Comparison of ENCODE assay signal across 29 cellular contexts in the genomic region with DNA sequence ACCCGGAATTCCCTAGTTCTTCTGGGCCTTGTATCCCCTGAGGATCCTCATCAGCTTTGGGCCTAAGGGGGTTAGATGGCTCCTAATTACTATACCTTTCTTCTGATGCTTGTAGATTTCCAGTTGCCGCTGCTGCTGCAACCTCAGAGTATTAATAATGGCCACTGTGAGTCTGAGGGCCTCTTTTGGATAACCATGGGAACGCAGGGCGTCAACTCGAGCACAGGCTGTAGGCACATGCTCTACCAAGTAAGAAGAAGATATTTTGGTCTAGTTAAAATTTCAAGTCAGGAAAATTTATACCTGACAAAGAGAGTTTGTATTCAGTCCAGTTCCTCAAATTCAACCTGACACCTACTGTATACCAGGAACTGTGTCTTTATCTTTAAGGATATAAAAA.
"Had no signal": no experiment of that assay in that cellular context is flagged by ENCODE, and none has a peak within 500 bp of the region (broad histone marks: within the 10 kb centered on the region; RNA-seq: fewer than 3 reads in every experiment).

No MANE protein-coding gene starts in this region.

- ATAC-seq: effector memory CD8-positive, alpha-beta T cell; esophagus mucosa; foreskin keratinocyte; gastrocnemius medialis; gastroesophageal sphincter; heart left ventricle; heart right ventricle had no signal

- FAIRE-seq: colon, endometrium, endothelial cell of umbilical vein, frontal cortex had no signal

- H3K27me3 Mint-ChIP-seq: dendritic cell treated with granulocyte-macrophage colony-stimulating factor and Interleukin-4, amounts not matched to agents 40 ng/mL and 50 ng/mL, for 4 days; effector memory CD8-positive, alpha-beta T cell had no signal

- H3K9me3 ChIP-seq: colonic mucosa, esophagus muscularis mucosa, esophagus squamous epithelium, gastrocnemius medialis, gastroesophageal sphincter, heart left ventricle, heart right ventricle had no signal

- H3K27me3 ChIP-seq: colonic mucosa, dorsolateral prefrontal cortex, esophagus muscularis mucosa, esophagus squamous epithelium, foreskin keratinocyte, gastrocnemius medialis, gastroesophageal sphincter, heart left ventricle, heart right ventricle had no signal

- H3K27ac Mint-ChIP-seq: dendritic cell treated with granulocyte-macrophage colony-stimulating factor and Interleukin-4, amounts not matched to agents 40 ng/mL and 50 ng/mL, for 4 days; effector memory CD8-positive, alpha-beta T cell; endodermal cell had no signal

- H3K9me3 Mint-ChIP-seq: dendritic cell treated with granulocyte-macrophage colony-stimulating factor and Interleukin-4, amounts not matched to agents 40 ng/mL and 50 ng/mL, for 4 days; effector memory CD8-positive, alpha-beta T cell; endodermal cell had no signal

- DNase-seq: colonic mucosa; cortex of kidney; dermis blood vessel endothelial cell; dorsolateral prefrontal cortex; effector CD4-positive, alpha-beta T cell; effector CD8-positive, alpha-beta T cell; effector memory CD4-positive, alpha-beta T cell; effector memory CD8-positive, alpha-beta T cell; endodermal cell; erythroblast; esophagus squamous epithelium; foreskin fibroblast; foreskin keratinocyte; foreskin melanocyte; gastrocnemius medialis; glutamatergic neuron; head of caudate nucleus; heart left ventricle; heart right ventricle had no signal

- H3K4me3 Mint-ChIP-seq: dendritic cell treated with granulocyte-macrophage colony-stimulating factor and Interleukin-4, amounts not matched to agents 40 ng/mL and 50 ng/mL, for 4 days; effector memory CD8-positive, alpha-beta T cell; endodermal cell had no signal

- H3K27ac ChIP-seq: colonic mucosa, coronary artery, dorsolateral prefrontal cortex, epithelial cell of prostate, esophagus muscularis mucosa, esophagus squamous epithelium, foreskin keratinocyte, gastrocnemius medialis, gastroesophageal sphincter, heart left ventricle, heart right ventricle had no signal

- H3K4me1 ChIP-seq: esophagus muscularis mucosa, foreskin keratinocyte, gastrocnemius medialis, gastroesophageal sphincter, heart left ventricle, heart right ventricle had no signal

- H3K36me3 ChIP-seq: colonic mucosa, gastrocnemius medialis had no signal

- H3K4me3 ChIP-seq: colonic mucosa, coronary artery, dorsolateral prefrontal cortex, esophagus muscularis mucosa, esophagus squamous epithelium, gastrocnemius medialis, gastroesophageal sphincter, heart left ventricle, heart right ventricle had no signal
